In genomic region chr3:38453075-38453913, GRCh38 we compare ENCODE assay signal across 1 cellular context.
A peak's percentile ranks its signal among the peaks of the same experiment; 100 is the strongest.
TF ChIP-seq lines count a peak whose summit lies in the region.

Gene ACVR2B (plus strand): TSS chr3:38453890. CDS start chr3:38454323, 433 bp downstream.

TF ChIP-seq in K562, 482 proteins besides CTCF, POLR2A, EP300 and RAD21 (continued from another document and continues in another):
- TF ChIP-seq PREB (CRISPR knock-in tag; IDR thresholded peaks at IDR 0.05) (no peak), SAFB (IDR thresholded peaks at IDR 0.05; ENCODE audit: borderline replicate concordance, low read depth, low read length) (0 out of 2 replicates have a peak, but pooled peaks have one; percentile 53), CREM (IDR thresholded peaks at IDR 0.05; ENCODE audit: low read depth) (no peak), TOE1 (IDR thresholded peaks at IDR 0.05; ENCODE audit: borderline replicate concordance) (peak; percentile 40; the same call in 1 of the 2 replicates), TOE1 (CRISPR knock-in tag; IDR thresholded peaks at IDR 0.05; ENCODE audit: borderline replicate concordance, low read depth) (no peak), SMARCA5 (IDR thresholded peaks at IDR 0.05) (0 out of 2 replicates have a peak, but pooled peaks have one; percentile 68), MEIS2 (IDR thresholded peaks at IDR 0.05; ENCODE audit: partially characterized antibody) (no peak), ETV1 (tag; conservative IDR thresholded peaks at IDR 0.05; ENCODE audit: low read depth) (no peak), ZNF395 (CRISPR knock-in tag; IDR thresholded peaks at IDR 0.05) (no peak), ZNF24 (IDR thresholded peaks at IDR 0.05) (no peak), MAX (CRISPR knock-in tag; IDR thresholded peaks at IDR 0.05) (peak; percentile 73), ZNF277 (CRISPR knock-in tag; IDR thresholded peaks at IDR 0.05; ENCODE audit: borderline replicate concordance) (no peak), CEBPG (CRISPR knock-in tag; IDR thresholded peaks at IDR 0.05) (no peak), CEBPG (tag; conservative IDR thresholded peaks at IDR 0.05 in 1 of 2, IDR thresholded peaks at IDR 0.05 in 1 of 2) (no peak), BRF1 (IDR thresholded peaks at IDR 0.05; ENCODE audit: borderline replicate concordance, extremely low read depth, insufficient read length) (no peak), XRCC4 (IDR thresholded peaks at IDR 0.05; ENCODE audit: extremely low read depth, insufficient read depth, insufficient read length) (no peak), RNF2 (IDR thresholded peaks at IDR 0.05) (no peak), SAP30 (IDR thresholded peaks at IDR 0.05; ENCODE audit: borderline replicate concordance, insufficient read depth, low read depth, low read length, poor library complexity, severe bottlenecking) (peak; percentile 38), ZNF668 (CRISPR knock-in tag; IDR thresholded peaks at IDR 0.05) (no peak), NR2F6 (CRISPR knock-in tag; IDR thresholded peaks at IDR 0.05) (no peak), U2AF1 (optimal IDR thresholded peaks at IDR 0.05; ENCODE audit: low read depth, low read length) (no peak), BRF2 (IDR thresholded peaks at IDR 0.05; ENCODE audit: borderline replicate concordance, insufficient read depth, insufficient read length) (no peak), ZNF3 (CRISPR knock-in tag; IDR thresholded peaks at IDR 0.05) (no peak), ZNF165 (CRISPR knock-in tag; IDR thresholded peaks at IDR 0.05; ENCODE audit: borderline replicate concordance) (peak; percentile 39; the same call in 1 of the 2 replicates), RERE (CRISPR knock-in tag; IDR thresholded peaks at IDR 0.05; ENCODE audit: borderline replicate concordance) (peak; percentile 49; the same call in 1 of the 2 replicates), GTF2A2 (tag; IDR thresholded peaks at IDR 0.05) (no peak), MXD1 (CRISPR knock-in tag; IDR thresholded peaks at IDR 0.05; ENCODE audit: borderline replicate concordance, poor library complexity, severe bottlenecking) (no peak), HCFC1 (IDR thresholded peaks at IDR 0.05; ENCODE audit: low read depth, low read length) (0 out of 2 replicates have a peak, but pooled peaks have one; percentile 14), NR2C1 (IDR thresholded peaks at IDR 0.05) (no peak), NR2C1 (tag; IDR thresholded peaks at IDR 0.05) (no peak), PTBP1 (IDR thresholded peaks at IDR 0.05; ENCODE audit: low read depth, low read length) (no peak), DACH1 (IDR thresholded peaks at IDR 0.05; ENCODE audit: partially characterized antibody) (no peak), CREB1 (IDR thresholded peaks at IDR 0.05) (no peak), CREB1 (CRISPR knock-in tag; IDR thresholded peaks at IDR 0.05) (0 out of 2 replicates have a peak, but pooled peaks have one; percentile 15), ZNF764 (CRISPR knock-in tag; IDR thresholded peaks at IDR 0.05; ENCODE audit: low read depth) (no peak), PHF21A (IDR thresholded peaks at IDR 0.05; ENCODE audit: borderline replicate concordance, low read depth) (no peak), PCBP1 (IDR thresholded peaks at IDR 0.05; ENCODE audit: low read depth, low read length, poor library complexity, severe bottlenecking) (peak; percentile 95), MTF1 (CRISPR knock-in tag; IDR thresholded peaks at IDR 0.05; ENCODE audit: borderline replicate concordance) (no peak), E2F3 (CRISPR knock-in tag; IDR thresholded peaks at IDR 0.05) (peak; percentile 61; the same call in 1 of the 2 replicates), ELF1 (tag; IDR thresholded peaks at IDR 0.05) (no peak; the same call in 1 of the 2 replicates), ZBTB9 (CRISPR knock-in tag; IDR thresholded peaks at IDR 0.05) (peak; percentile 79; the same call in 1 of the 2 replicates), SIRT6 (IDR thresholded peaks at IDR 0.05; ENCODE audit: low read depth, low read length) (no peak), POLR2AphosphoS2 (IDR thresholded peaks at IDR 0.05; ENCODE audit: low read length) (0 out of 2 replicates have a peak, but pooled peaks have one; percentile 41), MCM3 (IDR thresholded peaks at IDR 0.05) (no peak), SIN3B (IDR thresholded peaks at IDR 0.05; ENCODE audit: low read depth) (no peak), MYNN (IDR thresholded peaks at IDR 0.05) (peak; percentile 14; the same call in 1 of the 2 replicates), MYNN (CRISPR knock-in tag; IDR thresholded peaks at IDR 0.05) (no peak), MECOM (CRISPR knock-in tag; IDR thresholded peaks at IDR 0.05) (peak; percentile 16; the same call in 1 of the 2 replicates), HNRNPL (IDR thresholded peaks at IDR 0.05; ENCODE audit: low read depth, low read length) (no peak), CTBP1 (IDR thresholded peaks at IDR 0.05; ENCODE audit: borderline replicate concordance) (peak; percentile 41; the same call in 1 of the 2 replicates), BACH1 (tag; IDR thresholded peaks at IDR 0.05) (no peak), GATAD2A (IDR thresholded peaks at IDR 0.05) (no peak), SP2 (IDR thresholded peaks at IDR 0.05; ENCODE audit: extremely low read depth, low read depth, low read length, poor library complexity, severe bottlenecking) (no peak), NCOR1 (IDR thresholded peaks at IDR 0.05) (no peak), NCOA2 (IDR thresholded peaks at IDR 0.05; ENCODE audit: partially characterized antibody in 2 of 2) (no peak), SP1 (CRISPR knock-in tag; IDR thresholded peaks at IDR 0.05) (peak; percentile 62; the same call in 1 of the 2 replicates), ZNF830 (CRISPR knock-in tag; IDR thresholded peaks at IDR 0.05) (0 out of 2 replicates have a peak, but pooled peaks have one; percentile 52), TCF3 (CRISPR knock-in tag; IDR thresholded peaks at IDR 0.05) (peak; percentile 19; the same call in 1 of the 2 replicates), MYC (IDR thresholded peaks at IDR 0.05; ENCODE audit: low read depth, low read length) (peak; percentile 70), MYC (CRISPR knock-in tag; IDR thresholded peaks at IDR 0.05; ENCODE audit: borderline replicate concordance, low read depth) (peak; percentile 45; the same call in 1 of the 2 replicates), SNIP1 (IDR thresholded peaks at IDR 0.05; ENCODE audit: low read depth) (no peak), ZBTB7A (IDR thresholded peaks at IDR 0.05; ENCODE audit: borderline replicate concordance, control insufficient read depth, low read depth, low read length) (peak; percentile 73; the same call in 1 of the 2 replicates), USF2 (CRISPR knock-in tag; IDR thresholded peaks at IDR 0.05) (no peak), MTA3 (IDR thresholded peaks at IDR 0.05; ENCODE audit: borderline replicate concordance) (0 out of 2 replicates have a peak, but pooled peaks have one; percentile 36)
